Comparison of ENCODE assay signal across 19 cellular contexts in genomic region chr19:2142173-2142829, GRCh38. TPM values are rescaled to one million over a fixed set of nuclear protein-coding genes. Genes with fewer than 3 reads are reported as not detected.
A peak's percentile ranks its signal among the peaks of the same experiment; 100 is the strongest.
DNase-seq lines count a peak whose midpoint lies in the region; ATAC-seq and TF ChIP-seq lines count a peak whose summit lies in the region.
"Had no signal": no experiment of that assay in that cellular context is flagged by ENCODE, and none has a peak within 500 bp of the region (broad histone marks: within the 10 kb centered on the region; RNA-seq: fewer than 3 reads in every experiment).

No MANE protein-coding gene starts in this region.

- H3K14ac ChIP-seq in trophoblast cell (ENCODE audit: low read length): no peak overlapping the region

- no peaks in the 10 kb centered on the region for H3K27me3 Mint-ChIP-seq in WTC11 (ENCODE audit: low read depth)
- H3K27me3 Mint-ChIP-seq: B cell, IgD-negative memory B cell had no signal

- no peaks in the 10 kb centered on the region for H3K9me3 ChIP-seq in trophoblast cell (ENCODE audit: insufficient read depth, low read depth, low read length)
- H3K9me3 ChIP-seq: BLaER1 treated with 17β-estradiol and CSF1 and Interleukin-3, amounts not matched to agents 10 nM and 100 nM; HAP-1 had no signal

- no peaks in the 10 kb centered on the region for H3K4me1 ChIP-seq in trophoblast cell (ENCODE audit: control insufficient read depth in 1 of 2, insufficient read depth in 2 of 2, low read length in 2 of 2)
- H3K4me1 ChIP-seq: HAP-1 had no signal

- H4K8ac ChIP-seq in trophoblast cell (ENCODE audit: low read depth, low read length): no peak overlapping the region

- H2BK12ac ChIP-seq in trophoblast cell (ENCODE audit: low read length): no peak overlapping the region

- H3K23ac ChIP-seq in trophoblast cell (ENCODE audit: low read length): no peak overlapping the region

- no peak overlapping the region for H4K12ac ChIP-seq in trophoblast cell (ENCODE audit: low read depth, low read length)

- H3K9me3 Mint-ChIP-seq in WTC11: no peaks in the 10 kb centered on the region
- H3K9me3 Mint-ChIP-seq: CD8-positive, alpha-beta T cell; IgD-negative memory B cell had no signal

- DNase-seq in D341Med (ENCODE audit: low spot score): peak; percentile 25
- DNase-seq in WTC11 (ENCODE audit: low spot score): no peak
- peak; percentile 58 for DNase-seq in left lobe of liver (ENCODE audit: low spot score)
- DNase-seq in trophoblast cell: no peak
- no peak for DNase-seq in NCI-H1105 (lab: John Stamatoyannopoulos, UW)
- DNase-seq: 8988T; Calu3; CD8-positive, alpha-beta T cell; DMS 273 treated with DMSO at 0.1 percent for 48 hours; DMS53; DND-41; EL had no signal

- H2AK5ac ChIP-seq in trophoblast cell (ENCODE audit: low read length): no peak overlapping the region

- H3K36me3 Mint-ChIP-seq in WTC11: peaks cover 21% of the 10 kb centered on the region
- H3K36me3 Mint-ChIP-seq: IgD-negative memory B cell had no signal

- H4K91ac ChIP-seq in trophoblast cell (ENCODE audit: low read depth, low read length): no peak overlapping the region

- no peak for TF ChIP-seq CTCF in WTC11 (IDR thresholded peaks at IDR 0.05)

- H3K4me1 Mint-ChIP-seq in WTC11: peaks cover 5% of the 10 kb centered on the region

- H3K27me3 ChIP-seq in trophoblast cell (ENCODE audit: insufficient read depth, low read length): no peaks in the 10 kb centered on the region
- H3K27me3 ChIP-seq: BLaER1 treated with 17β-estradiol and CSF1 and Interleukin-3, amounts not matched to agents 10 nM and 100 nM had no signal

- WGBS in trophoblast cell (ENCODE audit: extremely low coverage, insufficient coverage, insufficient read length): no CpG with 5 or more reads among the region's 15 CpGs

- no peak overlapping the region for H3K4me3 ChIP-seq in trophoblast cell (ENCODE audit: low read depth, low read length)
- H3K4me3 ChIP-seq: BLaER1 treated with 17β-estradiol and CSF1 and Interleukin-3, amounts not matched to agents 10 nM and 100 nM; GM12878; HAP-1 had no signal

- H2AFZ ChIP-seq in trophoblast cell (ENCODE audit: insufficient read depth, low read length, poor library complexity): no peak overlapping the region

- no peak overlapping the region for H3K4me2 ChIP-seq in trophoblast cell (ENCODE audit: low read length)

- no peak overlapping the region for H3K9ac ChIP-seq in trophoblast cell (ENCODE audit: low read length)
- H3K9ac ChIP-seq: BLaER1 treated with 17β-estradiol and CSF1 and Interleukin-3, amounts not matched to agents 10 nM and 100 nM had no signal

- CTCF ChIA-PET in WTC11 (lab: Charles Lee): interaction anchor here (0.5 kb wide), 1 partner anchor 123 kb away, joined by 6 read pairs; no protein-coding TSS in a partner anchor

- ATAC-seq in WTC11 (no peak), left lobe of liver (peak; percentile 69), HG02610 (IDR thresholded peaks at IDR 0.05; ENCODE audit: unreplicated experiment) (no peak), HG03571 (IDR thresholded peaks at IDR 0.05; ENCODE audit: unreplicated experiment) (no peak)
- ATAC-seq: CD8-positive, alpha-beta T cell; GM12878 had no signal

- H3K18ac ChIP-seq in trophoblast cell (ENCODE audit: low read length): no peak overlapping the region

- no peak overlapping the region for H3K27ac Mint-ChIP-seq in WTC11
- H3K27ac Mint-ChIP-seq: B cell; CD8-positive, alpha-beta T cell; IgD-negative memory B cell had no signal

- H3K4ac ChIP-seq in trophoblast cell (ENCODE audit: low read depth, low read length): peak overlapping the region; percentile 50

- no peak overlapping the region for H2BK120ac ChIP-seq in trophoblast cell (ENCODE audit: insufficient read depth, low read length, poor library complexity)

- H3K79me2 ChIP-seq in trophoblast cell (ENCODE audit: control insufficient read depth, insufficient read depth, low read length, poor library complexity): peaks cover 26% of the 10 kb centered on the region

- no peaks in the 10 kb centered on the region for H3K79me1 ChIP-seq in trophoblast cell (ENCODE audit: low read length)

- H3K36me3 ChIP-seq in trophoblast cell (ENCODE audit: control insufficient read depth in 1 of 2, insufficient read depth in 2 of 2, low read length in 2 of 2): peaks cover 45 to 47% of the 10 kb centered on the region in 2 experiments

- no peak overlapping the region for H3K27ac ChIP-seq in trophoblast cell (ENCODE audit: low read depth, low read length)
- H3K27ac ChIP-seq: BLaER1 treated with 17β-estradiol and CSF1 and Interleukin-3, amounts not matched to agents 10 nM and 100 nM had no signal

- H3K4me3 Mint-ChIP-seq in WTC11: no peak overlapping the region
- H3K4me3 Mint-ChIP-seq: B cell; CD8-positive, alpha-beta T cell had no signal

- POLR2A ChIA-PET in WTC11 (lab: Charles Lee): interaction anchor here (0.6 kb wide), 2 partner anchors 126 to 756 kb away, joined by 3 read pairs; no protein-coding TSS in a partner anchor

- no peak overlapping the region for H2BK5ac ChIP-seq in trophoblast cell (ENCODE audit: low read depth, low read length, poor library complexity)

TF ChIP-seq in WTC11, 78 proteins besides CTCF, POLR2A, EP300 and RAD21:
- TF ChIP-seq ZBTB43 (CRISPR knock-in tag; IDR thresholded peaks at IDR 0.05) (no peak), ZNF121 (CRISPR knock-in tag; IDR thresholded peaks at IDR 0.05) (peak; percentile 90)

RNA-seq across cellular contexts. Expression of gene AP3D1, which starts 9.1 kb away (rescaled TPM):
- total RNA-seq in WTC11 (2021) (160 to 190 TPM (median 163 TPM) in 3 replicates), left lobe of liver (63.4 TPM)
- 96.9 and 101 TPM in 2 replicates for polyA plus RNA-seq in trophoblast cell (2013)

RNA-seq across cellular contexts. Expression of gene DOT1L, which starts 21.4 kb away (rescaled TPM):
- 99.2 to 111 TPM (median 103 TPM) in 3 replicates for total RNA-seq in WTC11 (2021)
- 17.2 TPM for total RNA-seq in left lobe of liver
- 18.1 and 18.3 TPM in 2 replicates for polyA plus RNA-seq in trophoblast cell (2013)

RNA-seq across cellular contexts. Expression of gene IZUMO4, which starts 45.6 kb away (rescaled TPM):
- total RNA-seq in WTC11 (2021) (0.73 to 1.9 TPM (median 1.8 TPM) in 3 replicates), left lobe of liver (5.2 TPM)
- 1.2 and 1.5 TPM in 2 replicates for polyA plus RNA-seq in trophoblast cell (2013)

RNA-seq across cellular contexts. Expression of gene MOB3A, which starts 46.2 kb away (rescaled TPM):
- 8.1 to 9.8 TPM (median 9.6 TPM) in 3 replicates for total RNA-seq in WTC11 (2021)
- 11.2 TPM for total RNA-seq in left lobe of liver
- polyA plus RNA-seq in trophoblast cell (2013): 34.5 and 34.8 TPM in 2 replicates

Comparison
In these comparisons a context has a peak if more than half of its experiments do, and no peak if none do; other contexts are left out.
1. DNase-seq: peak in D341Med (single experiment) and left lobe of liver (single experiment); none in WTC11 (single experiment), trophoblast cell (0 of 2) and NCI-H1105 (single experiment).